In genomic region chr20:51104960-51105460, GRCh38 we compare ENCODE assay signal across 22 cellular contexts.
"Had no signal": no experiment of that assay in that cellular context is flagged by ENCODE, and none has a peak within 500 bp of the region (broad histone marks: within the 10 kb centered on the region; RNA-seq: fewer than 3 reads in every experiment).

No MANE protein-coding gene starts in this region.

- H3K4me2 ChIP-seq: neural progenitor cell, smooth muscle cell had no signal

- H3K9me3 ChIP-seq: ascending aorta, esophagus squamous epithelium, lower lobe of right lung, testis, vagina had no signal

- H3K4me3 ChIP-seq: ascending aorta, coronary artery, esophagus squamous epithelium, heart left ventricle, lower lobe of right lung, neural progenitor cell, smooth muscle cell, stomach, testis, vagina had no signal

- H3K9ac ChIP-seq: neural progenitor cell had no signal

- H3K4me1 Mint-ChIP-seq: activated T-helper 17 cell treated with anti-CD3 and anti-CD28 coated beads, Interleukin-2, amount 50 U/mL, for 72 hours; naive thymus-derived CD4-positive, alpha-beta T cell had no signal

- H3K27ac ChIP-seq: ascending aorta, coronary artery, esophagus squamous epithelium, heart left ventricle, lower lobe of right lung, neural progenitor cell, stomach, testis, vagina had no signal

- H3K4me1 ChIP-seq: ascending aorta, esophagus squamous epithelium, heart left ventricle, lower lobe of right lung, stomach, testis, vagina had no signal

- H3K4me3 Mint-ChIP-seq: activated T-cell treated with anti-CD3 and anti-CD28 coated beads, Interleukin-2, amount 50 U/mL, for 24 hours; activated T-helper 17 cell treated with anti-CD3 and anti-CD28 coated beads, Interleukin-2, amount 50 U/mL, for 72 hours; naive thymus-derived CD4-positive, alpha-beta T cell; neural progenitor cell; stimulated activated memory B cell treated with anti-CD40 and anti-IgM and Interleukin-4, amounts not matched to agents 10 μg/mL and 1 μg/mL and 100 μg/mL, for 72 hours; WTC11 had no signal

- H3K36me3 ChIP-seq: ascending aorta, esophagus squamous epithelium, heart left ventricle, lower lobe of right lung, neural progenitor cell, stomach, vagina had no signal

- H3K36me3 Mint-ChIP-seq: activated naive CD4-positive, alpha-beta T cell treated with anti-CD3 and anti-CD28 coated beads, Interleukin-2, amount 50 U/mL, for 72 hours; naive thymus-derived CD4-positive, alpha-beta T cell; neural progenitor cell; stimulated activated memory B cell treated with anti-CD40 and anti-IgM and Interleukin-4, amounts not matched to agents 10 μg/mL and 1 μg/mL and 100 μg/mL, for 72 hours; WTC11 had no signal

- ATAC-seq: activated naive CD4-positive, alpha-beta T cell treated with anti-CD3 and anti-CD28 coated beads, Interleukin-2, amount 50 U/mL, for 72 hours; activated T-helper 17 cell treated with anti-CD3 and anti-CD28 coated beads, Interleukin-2, amount 50 U/mL, for 72 hours; heart left ventricle; left lobe of liver; lower lobe of right lung; naive thymus-derived CD4-positive, alpha-beta T cell; sciatic nerve; stimulated activated memory B cell treated with anti-CD40 and anti-IgM and Interleukin-4, amounts not matched to agents 10 μg/mL and 1 μg/mL and 100 μg/mL, for 72 hours; WTC11 had no signal

- H3K27me3 ChIP-seq: ascending aorta, neural progenitor cell, testis, vagina had no signal

- H2AFZ ChIP-seq: neural progenitor cell had no signal

- DNase-seq: activated CD8-positive, alpha-beta memory T cell treated with anti-CD3 and anti-CD28 coated beads for 24 hours; activated CD8-positive, alpha-beta memory T cell treated with anti-CD3 and anti-CD28 coated beads, Interleukin-2, amount 50 U/mL, for 4 hours; activated T-cell treated with anti-CD3 and anti-CD28 coated beads, Interleukin-2, amount 50 U/mL, for 24 hours; esophagus squamous epithelium; heart left ventricle; lower lobe of right lung; naive thymus-derived CD4-positive, alpha-beta T cell; stimulated activated CD4-positive, alpha-beta T cell treated with anti-CD3 and anti-CD28 coated beads, Interleukin-15, amount 100 ng/mL, for 24 hours; stomach; T-helper 9 cell; testis had no signal

- H3K27me3 Mint-ChIP-seq: stimulated activated memory B cell treated with anti-CD40 and anti-IgM and Interleukin-4, amounts not matched to agents 10 μg/mL and 1 μg/mL and 100 μg/mL, for 72 hours had no signal

- H3K27ac Mint-ChIP-seq: activated naive CD4-positive, alpha-beta T cell treated with anti-CD3 and anti-CD28 coated beads, Interleukin-2, amount 50 U/mL, for 72 hours; activated T-cell treated with anti-CD3 and anti-CD28 coated beads, Interleukin-2, amount 50 U/mL, for 24 hours; activated T-helper 17 cell treated with anti-CD3 and anti-CD28 coated beads, Interleukin-2, amount 50 U/mL, for 72 hours; naive thymus-derived CD4-positive, alpha-beta T cell; stimulated activated memory B cell treated with anti-CD40 and anti-IgM and Interleukin-4, amounts not matched to agents 10 μg/mL and 1 μg/mL and 100 μg/mL, for 72 hours had no signal

- H3K9me3 Mint-ChIP-seq: activated naive CD4-positive, alpha-beta T cell treated with anti-CD3 and anti-CD28 coated beads, Interleukin-2, amount 50 U/mL, for 72 hours; activated T-cell treated with anti-CD3 and anti-CD28 coated beads, Interleukin-2, amount 50 U/mL, for 24 hours; activated T-helper 17 cell treated with anti-CD3 and anti-CD28 coated beads, Interleukin-2, amount 50 U/mL, for 72 hours; stimulated activated memory B cell treated with anti-CD40 and anti-IgM and Interleukin-4, amounts not matched to agents 10 μg/mL and 1 μg/mL and 100 μg/mL, for 72 hours; WTC11 had no signal
